15 cellular contexts compared by ENCODE assay signal in genomic region chr7:158164101-158165095, GRCh38.
"Had no signal": no experiment of that assay in that cellular context is flagged by ENCODE, and none has a peak within 500 bp of the region (broad histone marks: within the 10 kb centered on the region; RNA-seq: fewer than 3 reads in every experiment).

No MANE protein-coding gene starts in this region.

- H3K27ac Mint-ChIP-seq: activated naive CD4-positive, alpha-beta T cell treated with anti-CD3 and anti-CD28 coated beads, Interleukin-2, amount 50 U/mL, for 72 hours; memory B cell; nephron had no signal

- H3K4me3 ChIP-seq: heart right ventricle, left lung, ovary, stomach, tibial artery had no signal

- DNase-seq: activated CD4-positive, alpha-beta T cell treated with anti-CD3 and anti-CD28 coated beads, Interleukin-2, amount 50 U/mL, for 1 hour; activated CD4-positive, CD25-positive, alpha-beta regulatory T cell; brain microvascular endothelial cell; foreskin keratinocyte; heart right ventricle; left lung; ovary; stimulated activated CD4-positive, alpha-beta T cell treated with anti-CD3 and anti-CD28 coated beads, Interleukin-4, amount 100 ng/mL, for 4 hours; stomach; T-helper 2 cell; tibial artery had no signal

- H3K4me3 Mint-ChIP-seq: memory B cell, nephron had no signal

- FAIRE-seq: keratinocyte had no signal

- H3K27me3 ChIP-seq: brain microvascular endothelial cell, foreskin keratinocyte, heart right ventricle, left lung, ovary, stomach, tibial artery had no signal

- H3K9me3 ChIP-seq: ovary, tibial artery had no signal

- H3K27ac ChIP-seq: brain microvascular endothelial cell, foreskin keratinocyte, heart right ventricle, left lung, ovary, stomach, tibial artery had no signal

- H3K4me1 ChIP-seq: foreskin keratinocyte, heart right ventricle, left lung, stomach, tibial artery had no signal

- H3K36me3 ChIP-seq: brain microvascular endothelial cell, heart right ventricle, left lung, ovary, tibial artery had no signal

- H3K4me1 Mint-ChIP-seq: memory B cell, nephron had no signal

- H3K36me3 Mint-ChIP-seq: activated naive CD4-positive, alpha-beta T cell treated with anti-CD3 and anti-CD28 coated beads, Interleukin-2, amount 50 U/mL, for 72 hours; memory B cell had no signal
